ENCODE assay signal across 21 cellular contexts in genomic region chr22:50401907-50402306, GRCh38. TPM values are rescaled to one million over a fixed set of nuclear protein-coding genes. Genes with fewer than 3 reads are reported as not detected.
DNase-seq lines count a peak whose midpoint lies in the region; ATAC-seq and TF ChIP-seq lines count a peak whose summit lies in the region.
"Had no signal": no experiment of that assay in that cellular context is flagged by ENCODE, and none has a peak within 500 bp of the region (broad histone marks: within the 10 kb centered on the region; RNA-seq: fewer than 3 reads in every experiment).

No MANE protein-coding gene starts in this region.

- peak overlapping the region in 5 of 7 donors; percentile 34 to 74 (median 53) for H3K27ac Mint-ChIP-seq in CD14-positive monocyte
- peak overlapping the region; percentile 32 for H3K27ac Mint-ChIP-seq in activated T-helper 17 cell treated with anti-CD3 and anti-CD28 coated beads, Interleukin-2, amount 50 U/mL, for 72 hours
- H3K27ac Mint-ChIP-seq in type B pancreatic cell: peak overlapping the region; percentile 21
- no peak overlapping the region; the same call in 1 of the 2 replicates for H3K27ac Mint-ChIP-seq in HFFc6
- H3K27ac Mint-ChIP-seq: CD4-positive, alpha-beta T cell had no signal

- no peak overlapping the region for H3K9ac ChIP-seq in mesendoderm (ENCODE audit: low read length)

- H3K27me3 Mint-ChIP-seq in CD14-positive monocyte (ENCODE audit: low read depth in 3 of 3) (peaks cover 0 to 3% (median 0%) of the 10 kb centered on the region in 3 donors), type B pancreatic cell (no peaks in the 10 kb centered on the region), HFFc6 (ENCODE audit: insufficient read depth) (peaks cover 1% of the 10 kb centered on the region)
- H3K27me3 Mint-ChIP-seq in activated T-helper 17 cell treated with anti-CD3 and anti-CD28 coated beads, Interleukin-2, amount 50 U/mL, for 72 hours: no peaks in the 10 kb centered on the region
- H3K27me3 Mint-ChIP-seq: CD4-positive, alpha-beta T cell had no signal

- H2BK15ac ChIP-seq in mesendoderm (replicated peaks; ENCODE audit: low read depth): no peak overlapping the region

- TF ChIP-seq CTCF in CD14-positive monocyte (IDR thresholded peaks at IDR 0.05) (no peak), right lobe of liver (IDR thresholded peaks at IDR 0.05) (no peak), type B pancreatic cell (conservative IDR thresholded peaks at IDR 0.05) (no peak), HFFc6 (IDR thresholded peaks at IDR 0.05) (no peak)

- no peak overlapping the region for H4K8ac ChIP-seq in mesendoderm (ENCODE audit: low read depth, low read length)

- no peak overlapping the region for H2BK120ac ChIP-seq in mesendoderm (ENCODE audit: low read depth, low read length)

- H3K4me1 ChIP-seq in right lobe of liver: peaks cover 7 to 69% (median 40%) of the 10 kb centered on the region in 4 donors
- H3K4me1 ChIP-seq in mesendoderm (ENCODE audit: control insufficient read depth, low read depth, low read length): peaks cover 4% of the 10 kb centered on the region

- H3K9me3 ChIP-seq in right lobe of liver: no peaks in the 10 kb centered on the region
- H3K9me3 ChIP-seq: Caco-2 had no signal

- no peak overlapping the region for H3K4ac ChIP-seq in mesendoderm (ENCODE audit: low read depth, low read length)

- 76% methylated on average over 4 of the region's 4 CpGs for WGBS in right lobe of liver (ENCODE audit: insufficient coverage, low coverage, low lambda C conversion rate, missing lambda C conversion rate)
- no CpG with 5 or more reads among the region's 4 CpGs for WGBS in mesendoderm (ENCODE audit: extremely low coverage, insufficient coverage, low lambda C conversion rate)

- ATAC-seq in activated T-helper 17 cell treated with anti-CD3 and anti-CD28 coated beads, Interleukin-2, amount 50 U/mL, for 72 hours (replicated peaks): no peak
- no peak for ATAC-seq in right lobe of liver
- ATAC-seq: GM12878 had no signal

- H3K4me1 Mint-ChIP-seq in CD14-positive monocyte: peaks cover 62% of the 10 kb centered on the region
- peaks cover 12% of the 10 kb centered on the region for H3K4me1 Mint-ChIP-seq in activated T-helper 17 cell treated with anti-CD3 and anti-CD28 coated beads, Interleukin-2, amount 50 U/mL, for 72 hours
- H3K4me1 Mint-ChIP-seq in type B pancreatic cell (ENCODE audit: unreplicated experiment): peaks cover 12% of the 10 kb centered on the region
- H3K4me1 Mint-ChIP-seq in HFFc6 (ENCODE audit: low read depth): peaks cover 5% of the 10 kb centered on the region

- H3K4me3 ChIP-seq in right lobe of liver (no peak overlapping the region), mesendoderm (ENCODE audit: low read length) (no peak overlapping the region)
- H3K4me3 ChIP-seq: GM12878 had no signal

- TF ChIP-seq POLR2A in right lobe of liver (IDR thresholded peaks at IDR 0.05): no peak

- H3K79me2 ChIP-seq in mesendoderm (ENCODE audit: control insufficient read depth, insufficient read depth, low read length): no peaks in the 10 kb centered on the region

- H3K4me3 Mint-ChIP-seq in CD14-positive monocyte (no peak overlapping the region), type B pancreatic cell (no peak overlapping the region), HFFc6 (no peak overlapping the region)
- no peak overlapping the region for H3K4me3 Mint-ChIP-seq in activated T-helper 17 cell treated with anti-CD3 and anti-CD28 coated beads, Interleukin-2, amount 50 U/mL, for 72 hours
- H3K4me3 Mint-ChIP-seq: CD4-positive, alpha-beta T cell had no signal

- DNase-seq in CD14-positive monocyte (ENCODE audit: low spot score): no peak
- no peak for DNase-seq in right lobe of liver
- DNase-seq in type B pancreatic cell (ENCODE audit: extremely low spot score, unreplicated experiment): no peak
- no peak for DNase-seq in HFFc6
- DNase-seq in mesendoderm: no peak
- DNase-seq in stimulated activated CD4-positive, alpha-beta T cell treated with anti-CD3 and anti-CD28 coated beads, Interleukin-4, amount 100 ng/mL, for 4 hours: no peak
- DNase-seq: Caco-2; CD4-positive, alpha-beta T cell; DMS153; HCEC 1CT; KBM-7; NCI-H1105 treated with DMSO at 0.1 percent for 48 hours; NCI-H1694 treated with DMSO at 0.1 percent for 48 hours; NCI-H2107; NCI-H226; NCI-H524; NCI-H82; OCI-M1; Right ventricle myocardium superior had no signal

- intact Hi-C loops in CD14-positive monocyte (cut with micrococcal nuclease) (loop anchor here in 1 of 2 donors (2.0 kb wide), 1 partner anchor 17 kb away; no protein-coding TSS in a partner anchor), right lobe of liver (cut with DNase I) (no loop called here)

- H3K9me3 Mint-ChIP-seq in CD14-positive monocyte (peaks cover 0 to 3% (median 0%) of the 10 kb centered on the region in 7 donors), type B pancreatic cell (no peaks in the 10 kb centered on the region), HFFc6 (no peaks in the 10 kb centered on the region)
- no peaks in the 10 kb centered on the region for H3K9me3 Mint-ChIP-seq in activated T-helper 17 cell treated with anti-CD3 and anti-CD28 coated beads, Interleukin-2, amount 50 U/mL, for 72 hours
- H3K9me3 Mint-ChIP-seq: CD4-positive, alpha-beta T cell had no signal

- H3K27ac ChIP-seq in right lobe of liver (peak overlapping the region in 2 of 3 donors; percentile 59 to 95), mesendoderm (ENCODE audit: low read depth, low read length) (no peak overlapping the region)

- H4K5ac ChIP-seq in mesendoderm (ENCODE audit: low read length): no peak overlapping the region

- H3K18ac ChIP-seq in mesendoderm (ENCODE audit: low read length): no peak overlapping the region

- H3K27me3 ChIP-seq in right lobe of liver (no peaks in the 10 kb centered on the region), mesendoderm (ENCODE audit: insufficient read depth, low read length, poor library complexity) (no peaks in the 10 kb centered on the region)

- H2BK5ac ChIP-seq in mesendoderm (ENCODE audit: low read length): no peak overlapping the region

- peaks cover 2% of the 10 kb centered on the region for H3K79me1 ChIP-seq in mesendoderm (ENCODE audit: low read length)

- no peak overlapping the region for H3K56ac ChIP-seq in mesendoderm (ENCODE audit: low read length)

- no peak overlapping the region for H3K23ac ChIP-seq in mesendoderm (ENCODE audit: low read length)

- no peak overlapping the region for H2AK5ac ChIP-seq in mesendoderm (ENCODE audit: low read length)

- H3K36me3 ChIP-seq in right lobe of liver (peaks cover 0 to 9% (median 2%) of the 10 kb centered on the region in 4 donors), mesendoderm (ENCODE audit: control insufficient read depth, insufficient read depth, low read length) (no peaks in the 10 kb centered on the region)

- no peak overlapping the region for H3K4me2 ChIP-seq in mesendoderm (ENCODE audit: low read length)

- H3K36me3 Mint-ChIP-seq in CD14-positive monocyte (peaks cover 19 to 49% of the 10 kb centered on the region in 2 donors), type B pancreatic cell (peaks cover 12% of the 10 kb centered on the region), HFFc6 (ENCODE audit: low read depth) (no peaks in the 10 kb centered on the region)
- peaks cover 55% of the 10 kb centered on the region for H3K36me3 Mint-ChIP-seq in activated T-helper 17 cell treated with anti-CD3 and anti-CD28 coated beads, Interleukin-2, amount 50 U/mL, for 72 hours (ENCODE audit: low read depth)

RNA-seq across cellular contexts. Expression of gene PPP6R2, which starts 58.8 kb away (rescaled TPM):
- polyA plus RNA-seq in CD14-positive monocyte: 10 to 100 TPM in 1 of 2 donors, 1 to 10 TPM in 1; 9.1 to 10.3 TPM
- 10 to 100 TPM; 45.6 to 46.6 TPM for total RNA-seq in activated T-helper 17 cell treated with anti-CD3 and anti-CD28 coated beads, Interleukin-2, amount 50 U/mL, for 72 hours
- total RNA-seq in right lobe of liver (10 to 100 TPM; 38.3 to 80.3 (median 54.4) TPM), type B pancreatic cell (ENCODE audit: low replicate concordance) (56.4 and 62.8 TPM in 2 replicates)
- total RNA-seq in HFFc6 (2021; fragmentation: NEBNext Ultra II Directional; extraction: Animal tissue kit (Norgen Biotek cat#: 25700)): 10 to 100 TPM; 41.9 to 47.0 (median 43.6) TPM
- polyA plus RNA-seq in mesendoderm (2013, experiment 1 of 2): 15.2 TPM
- 16.2 TPM for polyA plus RNA-seq in mesendoderm (2013, experiment 2 of 2)
